8 cellular contexts compared by ENCODE assay signal in genomic region chr10:69318997-69319727, GRCh38. TPM values are rescaled to one million over a fixed set of nuclear protein-coding genes. Genes with fewer than 3 reads are reported as not detected.
DNase-seq lines count a peak whose midpoint lies in the region; ATAC-seq, FAIRE-seq and TF ChIP-seq lines count a peak whose summit lies in the region.

No MANE protein-coding gene starts in this region.

- ATAC-seq in HG02763 (IDR thresholded peaks at IDR 0.05; ENCODE audit: unreplicated experiment): peak; percentile 17
- ATAC-seq in gastroesophageal sphincter: peak; percentile 50

- FAIRE-seq in GM18507 (lab: Jason Lieb, UNC): peak; percentile 26

- WGBS in gastroesophageal sphincter (ENCODE audit: low coverage in 1 of 2), 2 donors: 0% methylated on average over 2 to 3 of the region's 56 CpGs
- 0% methylated on average over 2 to 53 of the region's 56 CpGs for WGBS in transverse colon (ENCODE audit: low coverage in 1 of 2), 2 donors

- H3K27me3 ChIP-seq in gastroesophageal sphincter (no peaks in the 10 kb centered on the region), parathyroid adenoma (ENCODE audit: control insufficient read depth, insufficient read depth, low read length) (no peaks in the 10 kb centered on the region), transverse colon (no peaks in the 10 kb centered on the region)

- peaks cover 43% of the 10 kb centered on the region for H3K79me2 ChIP-seq in parathyroid adenoma

- peaks cover 0 to 58% (median 27%) of the 10 kb centered on the region in 3 donors for H3K4me1 ChIP-seq in gastroesophageal sphincter
- H3K4me1 ChIP-seq in parathyroid adenoma: peaks cover 5% of the 10 kb centered on the region
- H3K4me1 ChIP-seq in transverse colon: peaks cover 15 to 50% (median 32%) of the 10 kb centered on the region in 4 donors

- TF ChIP-seq POLR2A in gastroesophageal sphincter (IDR thresholded peaks at IDR 0.05) (peak in 1 of 2 donors; percentile 18), transverse colon (IDR thresholded peaks at IDR 0.05) (peak; percentile 9)

- H3K9me3 ChIP-seq in gastroesophageal sphincter: no peaks in the 10 kb centered on the region
- no peaks in the 10 kb centered on the region for H3K9me3 ChIP-seq in parathyroid adenoma (ENCODE audit: control insufficient read depth, low read length)
- no peaks in the 10 kb centered on the region for H3K9me3 ChIP-seq in transverse colon

- peak overlapping the region; percentile 67 to 95 (median 92) for H3K27ac ChIP-seq in gastroesophageal sphincter
- peak overlapping the region; percentile 85 for H3K27ac ChIP-seq in parathyroid adenoma
- peak overlapping the region; percentile 94 to 97 (median 96) for H3K27ac ChIP-seq in transverse colon

- DNase-seq in GM18507 (ENCODE audit: extremely low spot score, insufficient read length, low read depth): peak; percentile 32
- DNase-seq in RKO (ENCODE audit: low spot score): peak; percentile 89
- peak in 3 of 4 experiments; percentile 31 to 70 (median 55) for DNase-seq in activated naive CD4-positive, alpha-beta T cell (lab: John Stamatoyannopoulos, UW)
- DNase-seq in transverse colon: peak; percentile 87
- DNase-seq in iPS-NIHi7 (ENCODE audit: extremely low spot score): no peak

- intact Hi-C loops in transverse colon (cut with DNase I; ENCODE audit: low total_unique reads): loop anchor here (5.0 kb wide), 1 partner anchor 43 kb away; no protein-coding TSS in a partner anchor

- peak overlapping the region; percentile 63 for H3K9ac ChIP-seq in parathyroid adenoma

- H3K36me3 ChIP-seq in gastroesophageal sphincter (no peaks in the 10 kb centered on the region), parathyroid adenoma (ENCODE audit: control insufficient read depth, insufficient read depth, low read length) (no peaks in the 10 kb centered on the region), transverse colon (no peaks in the 10 kb centered on the region)

- TF ChIP-seq EP300 in gastroesophageal sphincter (IDR thresholded peaks at IDR 0.05) (no peak), transverse colon (IDR thresholded peaks at IDR 0.05; ENCODE audit: low read depth) (peak; percentile 46)

- H3K4me3 ChIP-seq in gastroesophageal sphincter: peak overlapping the region; percentile 79 to 96
- H3K4me3 ChIP-seq in parathyroid adenoma (ENCODE audit: low read depth, low read length): peak overlapping the region; percentile 92
- H3K4me3 ChIP-seq in transverse colon: peak overlapping the region; percentile 80 to 84 (median 82)

- peak overlapping the region; percentile 97 for H2AFZ ChIP-seq in parathyroid adenoma

- no peak for TF ChIP-seq CTCF in gastroesophageal sphincter (IDR thresholded peaks at IDR 0.05)
- no peak for TF ChIP-seq CTCF in parathyroid adenoma (IDR thresholded peaks at IDR 0.05)
- TF ChIP-seq CTCF in transverse colon (IDR thresholded peaks at IDR 0.05): no peak

- H3K4me2 ChIP-seq in parathyroid adenoma (ENCODE audit: low read length): peak overlapping the region; percentile 93

- in situ Hi-C loops in transverse colon (cut with MboI; ENCODE audit: low pct_ligation_motif_present in 1 of 4, low pct_unique_long_range_greater_than_20kb in 1 of 4, low sequenced_read_pairs in 3 of 4): loop anchor here in 1 of 4 donors (10.0 kb wide), 1 partner anchor 84 kb away; no protein-coding TSS in a partner anchor

RNA-seq across cellular contexts. Expression of gene HK1, which starts 40.9 kb away (rescaled TPM):
- total RNA-seq in gastroesophageal sphincter (100 to 1,000 TPM in 3 of 4 donors, 10 to 100 TPM in 1; 92.5 to 216 (median 126) TPM), transverse colon (10 to 100 TPM; 27.3 to 69.9 (median 54.0) TPM)
